In genomic region chr3:194111336-194111735, GRCh38 we compare ENCODE assay signal across 31 cellular contexts. TPM values are rescaled to one million over a fixed set of nuclear protein-coding genes. Genes with fewer than 3 reads are reported as not detected.
"Had no signal": no experiment of that assay in that cellular context is flagged by ENCODE, and none has a peak within 500 bp of the region (broad histone marks: within the 10 kb centered on the region; RNA-seq: fewer than 3 reads in every experiment).

No MANE protein-coding gene starts in this region.

- H3K27ac Mint-ChIP-seq: activated CD4-positive, alpha-beta memory T cell treated with anti-CD3 and anti-CD28 coated beads, Interleukin-2, amount 10 ng/mL, durations not matched to agents 7 days and 5 days; activated CD4-positive, alpha-beta T cell treated with anti-CD3 and anti-CD28 coated beads, Interleukin-2, amount 10 ng/mL, durations not matched to agents 7 days and 5 days; activated naive CD4-positive, alpha-beta T cell treated with anti-CD3 and anti-CD28 coated beads, Interleukin-2, amount 10 ng/mL, durations not matched to agents 7 days and 5 days; activated naive CD8-positive, alpha-beta T cell treated with anti-CD3 and anti-CD28 coated beads, Interleukin-2, amount 10 ng/mL, durations not matched to agents 7 days and 5 days; activated T-cell treated with anti-CD3 and anti-CD28 coated beads, Interleukin-2, amount 50 U/mL, for 24 hours; endodermal cell; natural killer cell treated with Interleukin-12 subunit alpha and Interleukin-12 subunit beta and Interleukin-15 and Interleukin-18, amount 100 ng/mL, for 72 hours; stimulated activated memory B cell treated with anti-CD40 and anti-IgM and Interleukin-4, amounts not matched to agents 10 μg/mL and 1 μg/mL and 100 μg/mL, for 72 hours; stimulated activated naive CD8-positive, alpha-beta T cell treated with anti-CD3 and anti-CD28 coated beads, Interleukin-15, amount 100 ng/mL, for 72 hours; T-helper 17 cell; WTC11 had no signal

- ATAC-seq: foreskin keratinocyte; heart left ventricle; natural killer cell treated with Interleukin-12 subunit alpha and Interleukin-12 subunit beta and Interleukin-15 and Interleukin-18, amount 100 ng/mL, for 72 hours; stimulated activated memory B cell treated with anti-CD40 and anti-IgM and Interleukin-4, amounts not matched to agents 10 μg/mL and 1 μg/mL and 100 μg/mL, for 72 hours; stimulated activated naive CD8-positive, alpha-beta T cell treated with anti-CD3 and anti-CD28 coated beads, Interleukin-15, amount 100 ng/mL, for 72 hours; T-helper 17 cell; WTC11 had no signal

- H3K4me3 ChIP-seq: ascending aorta, esophagus muscularis mucosa, heart left ventricle, left ventricle myocardium inferior, prostate gland, sigmoid colon, upper lobe of left lung, vagina had no signal

- H3K9me3 ChIP-seq: ascending aorta, esophagus muscularis mucosa, heart left ventricle, left ventricle myocardium inferior, neutrophil, prostate gland, sigmoid colon, upper lobe of left lung, vagina had no signal

- H3K4me3 Mint-ChIP-seq: activated CD4-positive, alpha-beta memory T cell treated with anti-CD3 and anti-CD28 coated beads, Interleukin-2, amount 10 ng/mL, durations not matched to agents 7 days and 5 days; activated CD4-positive, alpha-beta T cell treated with anti-CD3 and anti-CD28 coated beads, Interleukin-2, amount 10 ng/mL, durations not matched to agents 7 days and 5 days; activated naive CD4-positive, alpha-beta T cell treated with anti-CD3 and anti-CD28 coated beads, Interleukin-2, amount 10 ng/mL, durations not matched to agents 7 days and 5 days; activated naive CD8-positive, alpha-beta T cell treated with anti-CD3 and anti-CD28 coated beads, Interleukin-2, amount 10 ng/mL, durations not matched to agents 7 days and 5 days; activated T-cell treated with anti-CD3 and anti-CD28 coated beads, Interleukin-2, amount 50 U/mL, for 24 hours; endodermal cell; natural killer cell treated with Interleukin-12 subunit alpha and Interleukin-12 subunit beta and Interleukin-15 and Interleukin-18, amount 100 ng/mL, for 72 hours; stimulated activated memory B cell treated with anti-CD40 and anti-IgM and Interleukin-4, amounts not matched to agents 10 μg/mL and 1 μg/mL and 100 μg/mL, for 72 hours; stimulated activated naive CD8-positive, alpha-beta T cell treated with anti-CD3 and anti-CD28 coated beads, Interleukin-15, amount 100 ng/mL, for 72 hours; T-helper 17 cell; WTC11 had no signal

- H3K36me3 Mint-ChIP-seq: activated naive CD4-positive, alpha-beta T cell treated with anti-CD3 and anti-CD28 coated beads, Interleukin-2, amount 10 ng/mL, durations not matched to agents 7 days and 5 days; activated naive CD8-positive, alpha-beta T cell treated with anti-CD3 and anti-CD28 coated beads, Interleukin-2, amount 10 ng/mL, durations not matched to agents 7 days and 5 days; natural killer cell treated with Interleukin-12 subunit alpha and Interleukin-12 subunit beta and Interleukin-15 and Interleukin-18, amount 100 ng/mL, for 72 hours; stimulated activated memory B cell treated with anti-CD40 and anti-IgM and Interleukin-4, amounts not matched to agents 10 μg/mL and 1 μg/mL and 100 μg/mL, for 72 hours; WTC11 had no signal

- H3K4me1 Mint-ChIP-seq: activated CD4-positive, alpha-beta memory T cell treated with anti-CD3 and anti-CD28 coated beads, Interleukin-2, amount 10 ng/mL, durations not matched to agents 7 days and 5 days; activated CD4-positive, alpha-beta T cell treated with anti-CD3 and anti-CD28 coated beads, Interleukin-2, amount 10 ng/mL, durations not matched to agents 7 days and 5 days; activated naive CD4-positive, alpha-beta T cell treated with anti-CD3 and anti-CD28 coated beads, Interleukin-2, amount 10 ng/mL, durations not matched to agents 7 days and 5 days; activated naive CD8-positive, alpha-beta T cell treated with anti-CD3 and anti-CD28 coated beads, Interleukin-2, amount 10 ng/mL, durations not matched to agents 7 days and 5 days had no signal

- H3K4me1 ChIP-seq: ascending aorta, foreskin keratinocyte, left ventricle myocardium inferior, prostate gland, sigmoid colon had no signal

- H3K9me3 Mint-ChIP-seq: activated CD4-positive, alpha-beta memory T cell treated with anti-CD3 and anti-CD28 coated beads, Interleukin-2, amount 10 ng/mL, durations not matched to agents 7 days and 5 days; activated CD4-positive, alpha-beta T cell treated with anti-CD3 and anti-CD28 coated beads, Interleukin-2, amount 10 ng/mL, durations not matched to agents 7 days and 5 days; activated naive CD4-positive, alpha-beta T cell treated with anti-CD3 and anti-CD28 coated beads, Interleukin-2, amount 10 ng/mL, durations not matched to agents 7 days and 5 days; activated naive CD8-positive, alpha-beta T cell treated with anti-CD3 and anti-CD28 coated beads, Interleukin-2, amount 10 ng/mL, durations not matched to agents 7 days and 5 days; activated T-cell treated with anti-CD3 and anti-CD28 coated beads, Interleukin-2, amount 50 U/mL, for 24 hours; endodermal cell; natural killer cell treated with Interleukin-12 subunit alpha and Interleukin-12 subunit beta and Interleukin-15 and Interleukin-18, amount 100 ng/mL, for 72 hours; stimulated activated naive CD8-positive, alpha-beta T cell treated with anti-CD3 and anti-CD28 coated beads, Interleukin-15, amount 100 ng/mL, for 72 hours; WTC11 had no signal

- H3K27me3 ChIP-seq: ascending aorta, esophagus muscularis mucosa, sigmoid colon, upper lobe of left lung, vagina had no signal

- H3K36me3 ChIP-seq: ascending aorta, esophagus muscularis mucosa, heart left ventricle, left ventricle myocardium inferior, neutrophil, prostate gland, sigmoid colon, upper lobe of left lung, vagina had no signal

- H3K27me3 Mint-ChIP-seq: stimulated activated memory B cell treated with anti-CD40 and anti-IgM and Interleukin-4, amounts not matched to agents 10 μg/mL and 1 μg/mL and 100 μg/mL, for 72 hours had no signal

- H3K27ac ChIP-seq: ascending aorta, esophagus muscularis mucosa, foreskin keratinocyte, heart left ventricle, left ventricle myocardium inferior, neutrophil, sigmoid colon, upper lobe of left lung, vagina had no signal

- DNase-seq: activated CD4-positive, alpha-beta memory T cell treated with anti-CD3 and anti-CD28 coated beads, Interleukin-2, amount 10 ng/mL, durations not matched to agents 7 days and 5 days; activated CD4-positive, alpha-beta T cell treated with anti-CD3 and anti-CD28 coated beads for 1 hour; activated CD4-positive, alpha-beta T cell treated with anti-CD3 and anti-CD28 coated beads, Interleukin-2, amount 10 ng/mL, durations not matched to agents 7 days and 5 days; activated CD8-positive, alpha-beta memory T cell treated with anti-CD3 and anti-CD28 coated beads, Interleukin-2, amount 50 U/mL, for 48 hours; activated gamma-delta T cell; activated naive CD4-positive, alpha-beta T cell treated with anti-CD3 and anti-CD28 coated beads, Interleukin-2, amount 10 ng/mL, durations not matched to agents 7 days and 5 days; activated naive CD8-positive, alpha-beta T cell treated with anti-CD3 and anti-CD28 coated beads, Interleukin-2, amount 10 ng/mL, durations not matched to agents 7 days and 5 days; activated T-cell treated with anti-CD3 and anti-CD28 coated beads, Interleukin-2, amount 50 U/mL, for 24 hours; caudate nucleus; endodermal cell; foreskin keratinocyte; heart left ventricle; left ventricle myocardium inferior; mammary epithelial cell; retina; sigmoid colon; small intestine; stimulated activated CD4-positive, alpha-beta T cell treated with anti-CD3 and anti-CD28 coated beads, Interleukin-4, amount 100 ng/mL, for 24 hours; stimulated activated naive CD8-positive, alpha-beta T cell treated with anti-CD3 and anti-CD28 coated beads, Interleukin-15, amount 100 ng/mL, for 72 hours; substantia nigra; T-helper 17 cell; T1000; upper lobe of left lung had no signal

RNA-seq across cellular contexts. Expression of gene HES1, which starts 24.6 kb away (rescaled TPM):
- total RNA-seq: activated naive CD8-positive, alpha-beta T cell treated with anti-CD3 and anti-CD28 coated beads, Interleukin-2, amount 10 ng/mL, durations not matched to agents 7 days and 5 days had no signal
